In the genomic region with DNA sequence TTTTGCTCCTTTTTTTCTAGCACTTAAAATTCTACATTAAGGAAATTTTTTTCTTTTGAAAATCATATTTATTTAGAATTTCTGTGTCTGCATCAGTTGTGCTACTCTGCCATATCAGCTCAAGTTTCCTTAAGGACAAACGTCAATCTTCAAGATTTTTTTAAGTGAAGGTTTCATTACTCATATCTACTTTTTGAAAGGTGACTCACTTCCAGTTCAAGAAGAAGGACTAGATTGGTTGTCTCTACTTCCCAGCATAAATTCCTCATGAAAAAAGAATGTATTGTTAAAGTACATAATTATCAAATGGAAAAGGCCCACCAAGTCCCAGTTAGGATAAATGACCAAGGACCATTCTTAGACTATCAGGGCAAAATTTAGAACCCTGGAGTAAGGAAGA, we compare ENCODE assay signal across 18 cellular contexts.
"Had no signal": no experiment of that assay in that cellular context is flagged by ENCODE, and none has a peak within 500 bp of the region (broad histone marks: within the 10 kb centered on the region; RNA-seq: fewer than 3 reads in every experiment).

No MANE protein-coding gene starts in this region.

- H3K9me3 ChIP-seq: neutrophil, stomach, thoracic aorta, transverse colon had no signal

- H3K4me3 Mint-ChIP-seq: dendritic cell treated with granulocyte-macrophage colony-stimulating factor and Interleukin-4, amounts not matched to agents 40 ng/mL and 50 ng/mL, for 4 days; naive thymus-derived CD4-positive, alpha-beta T cell; nephron progenitor cell had no signal

- H3K36me3 ChIP-seq: neutrophil, sigmoid colon, stomach, thoracic aorta, transverse colon had no signal

- H3K4me1 ChIP-seq: sigmoid colon, stomach, transverse colon had no signal

- H3K27me3 Mint-ChIP-seq: dendritic cell treated with granulocyte-macrophage colony-stimulating factor and Interleukin-4, amounts not matched to agents 40 ng/mL and 50 ng/mL, for 4 days; naive thymus-derived CD4-positive, alpha-beta T cell had no signal

- H3K27me3 ChIP-seq: neutrophil, sigmoid colon, stomach, transverse colon had no signal

- FAIRE-seq: colon, frontal cortex, small intestine had no signal

- H3K27ac ChIP-seq: neutrophil, sigmoid colon, stomach, thoracic aorta, transverse colon had no signal

- H3K36me3 Mint-ChIP-seq: naive thymus-derived CD4-positive, alpha-beta T cell had no signal

- H3K4me3 ChIP-seq: sigmoid colon, stomach, thoracic aorta, transverse colon had no signal

- DNase-seq: glutamatergic neuron; islet precursor cell; mammary epithelial cell; naive thymus-derived CD4-positive, alpha-beta T cell; nephron progenitor cell; sigmoid colon; small intestine; stimulated activated CD4-positive, alpha-beta T cell treated with anti-CD3 and anti-CD28 coated beads, Interleukin-12 subunit alpha, Interleukin-12 subunit beta, amount 100 ng/mL, for 4 hours; stimulated activated naive CD4-positive, alpha-beta T cell; stomach; substantia nigra; transverse colon had no signal

- H3K9me3 Mint-ChIP-seq: dendritic cell treated with granulocyte-macrophage colony-stimulating factor and Interleukin-4, amounts not matched to agents 40 ng/mL and 50 ng/mL, for 4 days; nephron progenitor cell had no signal

- ATAC-seq: left lobe of liver; naive thymus-derived CD4-positive, alpha-beta T cell had no signal

- H3K27ac Mint-ChIP-seq: dendritic cell treated with granulocyte-macrophage colony-stimulating factor and Interleukin-4, amounts not matched to agents 40 ng/mL and 50 ng/mL, for 4 days; naive thymus-derived CD4-positive, alpha-beta T cell; nephron progenitor cell had no signal

- H3K4me1 Mint-ChIP-seq: naive thymus-derived CD4-positive, alpha-beta T cell; nephron progenitor cell had no signal
